Comparison of ENCODE assay signal across 12 cellular contexts in genomic region chr1:245969274-245969673, GRCh38.
DNase-seq lines count a peak whose midpoint lies in the region; ATAC-seq and TF ChIP-seq lines count a peak whose summit lies in the region.
"Had no signal": no experiment of that assay in that cellular context is flagged by ENCODE, and none has a peak within 500 bp of the region (broad histone marks: within the 10 kb centered on the region; RNA-seq: fewer than 3 reads in every experiment).

No MANE protein-coding gene starts in this region.

- H3K18ac ChIP-seq in mesenchymal stem cell (ENCODE audit: low read depth in 1 of 2, low read length in 2 of 2): no peak overlapping the region

- H3K14ac ChIP-seq in mesenchymal stem cell (ENCODE audit: low read length in 2 of 2): no peak overlapping the region

- no peak for ATAC-seq in GM18519 (IDR thresholded peaks at IDR 0.05; ENCODE audit: low FRiP score, unreplicated experiment)
- no peak for ATAC-seq in HG02610 (IDR thresholded peaks at IDR 0.05; ENCODE audit: unreplicated experiment)
- ATAC-seq: activated CD4-positive, CD25-positive, alpha-beta regulatory T cell treated with anti-CD3 and anti-CD28 coated beads, Interleukin-2, amount 50 U/mL, for 24 hours; Right ventricle myocardium inferior had no signal

- H3K9ac ChIP-seq in mesenchymal stem cell (ENCODE audit: low read length): peak overlapping the region; percentile 39

- H2BK12ac ChIP-seq in mesenchymal stem cell (ENCODE audit: low read length in 2 of 2): no peak overlapping the region

- no peak overlapping the region for H2BK120ac ChIP-seq in mesenchymal stem cell (ENCODE audit: low read depth, low read length)

- H3K4me3 ChIP-seq in mesenchymal stem cell (ENCODE audit: insufficient read depth in 1 of 2, low read depth in 1 of 2, low read length in 2 of 2): peak overlapping the region in 1 of 2 experiments; percentile 18
- H3K4me3 ChIP-seq in uterus: no peak overlapping the region

- no peak overlapping the region for H2BK5ac ChIP-seq in mesenchymal stem cell (ENCODE audit: low read depth, low read length, poor library complexity, severe bottlenecking)

- peaks cover 2% of the 10 kb centered on the region for H3K4me1 ChIP-seq in mesenchymal stem cell (ENCODE audit: control insufficient read depth, insufficient read depth, low read depth, low read length)
- no peaks in the 10 kb centered on the region for H3K4me1 ChIP-seq in uterus
- H3K4me1 ChIP-seq: BE2C had no signal

- intact Hi-C loops in uterus (cut with DNase I; ENCODE audit: low total_unique reads): no loop called here

- DNase-seq in AG08396 (ENCODE audit: low spot score) (peak; percentile 79), HuH-7 (ENCODE audit: low spot score) (peak; percentile 28), dermis blood vessel endothelial cell (peak; percentile 44), mesenchymal stem cell (peak; percentile 92), uterus (no peak)
- no peak for DNase-seq in NK-92 treated with Interleukin-12 subunit alpha and Interleukin-12 subunit beta, amount 100 ng/mL, for 24 hours (lab: John Stamatoyannopoulos, UW)
- DNase-seq: activated naive CD4-positive, alpha-beta T cell treated with anti-CD3 and anti-CD28 coated beads for 36 hours; BE2C had no signal

- H2AK5ac ChIP-seq in mesenchymal stem cell (ENCODE audit: low read length, severe bottlenecking): no peak overlapping the region

- H3K79me1 ChIP-seq in mesenchymal stem cell (replicated peaks; ENCODE audit: low read length, poor library complexity, severe bottlenecking): peaks cover 5% of the 10 kb centered on the region

- H4K8ac ChIP-seq in mesenchymal stem cell (ENCODE audit: low read length): no peak overlapping the region

- H2BK15ac ChIP-seq in mesenchymal stem cell (ENCODE audit: low read depth, poor library complexity, severe bottlenecking): no peak overlapping the region

- peak overlapping the region; percentile 77 for H3K27ac ChIP-seq in mesenchymal stem cell (ENCODE audit: low read length, poor library complexity, severe bottlenecking)
- peak overlapping the region in 1 of 2 donors; percentile 11 for H3K27ac ChIP-seq in uterus

- TF ChIP-seq CTCF in uterus (IDR thresholded peaks at IDR 0.05): no peak

- H3K9me3 ChIP-seq in mesenchymal stem cell (ENCODE audit: control insufficient read depth, low read length): no peaks in the 10 kb centered on the region
- H3K9me3 ChIP-seq in uterus: peaks cover 0 to 3% of the 10 kb centered on the region in 2 donors
- H3K9me3 ChIP-seq: BE2C had no signal

- H4K91ac ChIP-seq in mesenchymal stem cell (ENCODE audit: low read length): no peak overlapping the region

- H3K23ac ChIP-seq in mesenchymal stem cell (ENCODE audit: low read length in 2 of 2): no peak overlapping the region

- no peaks in the 10 kb centered on the region for H3K36me3 ChIP-seq in mesenchymal stem cell (ENCODE audit: control insufficient read depth in 1 of 2, insufficient read depth in 2 of 2, low read depth in 1 of 2, low read length in 2 of 2)
- H3K36me3 ChIP-seq in uterus: no peaks in the 10 kb centered on the region

- H3K4me2 ChIP-seq in mesenchymal stem cell (ENCODE audit: low read length, poor library complexity, severe bottlenecking): no peak overlapping the region

- H2AFZ ChIP-seq in mesenchymal stem cell (ENCODE audit: low read depth, low read length): no peak overlapping the region

- no peak for TF ChIP-seq POLR2A in uterus (IDR thresholded peaks at IDR 0.05)

- 0% methylated on average over 3 of the region's 3 CpGs for WGBS in mesenchymal stem cell

- no peak overlapping the region for H3K4ac ChIP-seq in mesenchymal stem cell (ENCODE audit: low read depth in 1 of 2, low read length in 2 of 2)

- no peaks in the 10 kb centered on the region for H3K27me3 ChIP-seq in mesenchymal stem cell (ENCODE audit: control insufficient read depth in 1 of 2, insufficient read depth in 1 of 2, low read length in 2 of 2)
- H3K27me3 ChIP-seq in uterus: no peaks in the 10 kb centered on the region
- H3K27me3 ChIP-seq: BE2C had no signal

Comparison
In these comparisons a context has a peak if more than half of its experiments do, and no peak if none do; other contexts are left out.
1. DNase-seq: peak in AG08396 (single experiment), HuH-7 (single experiment), dermis blood vessel endothelial cell (single experiment) and mesenchymal stem cell (single experiment); none in NK-92 treated with Interleukin-12 subunit alpha and Interleukin-12 subunit beta, amount 100 ng/mL, for 24 hours (single experiment) and uterus (0 of 2).